8 cellular contexts compared by ENCODE assay signal in the genomic region with DNA sequence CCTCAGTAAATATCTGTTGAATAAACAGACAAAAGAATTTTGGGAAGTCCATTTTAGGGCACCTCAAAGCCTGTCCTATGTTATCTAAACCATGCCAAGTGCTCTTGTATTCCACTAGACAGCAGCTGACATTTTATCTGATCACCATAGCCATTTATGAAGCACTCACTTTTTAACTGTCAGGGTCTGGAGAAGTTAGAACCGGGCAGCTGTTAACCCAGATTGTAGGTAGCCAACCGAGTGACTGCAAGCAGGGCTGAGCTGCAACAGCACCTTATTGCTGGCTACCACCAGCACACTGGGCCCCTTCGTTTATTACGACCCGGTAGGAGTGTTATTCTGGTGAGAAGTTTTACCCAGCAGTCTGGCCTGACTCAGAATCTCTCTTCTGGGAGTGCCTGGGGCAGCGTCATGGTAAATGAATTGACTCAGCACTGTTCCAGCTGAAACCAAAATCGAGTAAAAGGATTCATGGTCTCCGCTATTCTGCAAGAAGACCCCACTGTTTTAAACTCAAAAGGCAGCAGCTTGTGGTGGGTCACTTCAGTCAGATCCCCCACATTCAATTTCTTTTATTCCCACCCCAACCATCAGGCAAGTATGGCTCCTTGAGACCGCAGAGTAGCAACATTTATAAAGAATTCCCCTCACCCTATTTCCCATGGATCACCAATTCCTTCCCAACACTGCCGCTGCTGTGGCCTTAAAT. TPM values are rescaled to one million over a fixed set of nuclear protein-coding genes. Genes with fewer than 3 reads are reported as not detected.
A peak's percentile ranks its signal among the peaks of the same experiment; 100 is the strongest.
DNase-seq lines count a peak whose midpoint lies in the region; ATAC-seq and TF ChIP-seq lines count a peak whose summit lies in the region.

No MANE protein-coding gene starts in this region.

- H3K4me1 ChIP-seq in H9 (ENCODE audit: insufficient read depth, low read length) = peaks cover 6% of the 10 kb centered on the region

- H3K27ac Mint-ChIP-seq in H9 (peak overlapping the region; percentile 46 to 98 (median 94); a peak in 4 of 7 replicates), progenitor cell of endocrine pancreas (peak overlapping the region; percentile 96)

- H3K27me3 Mint-ChIP-seq in H9 (ENCODE audit: low read depth) = no peaks in the 10 kb centered on the region
- H3K27me3 Mint-ChIP-seq in progenitor cell of endocrine pancreas = no peaks in the 10 kb centered on the region

- H3T11ph ChIP-seq in H9 (ENCODE audit: low read length) = no peak overlapping the region

- no peak overlapping the region for H3K4ac ChIP-seq in H9 (ENCODE audit: low read depth, low read length)

- peaks cover 51% of the 10 kb centered on the region; the same call in 1 of the 2 replicates for H3K79me2 ChIP-seq in H9 (ENCODE audit: insufficient read depth, low read length)

- no peak overlapping the region for H4K8ac ChIP-seq in H9 (replicated peaks; ENCODE audit: insufficient read length, low read depth, low read length)

- no peaks in the 10 kb centered on the region for H3K9me3 ChIP-seq in H9 (ENCODE audit: control insufficient read depth, low read depth, low read length)

- no peak overlapping the region for H3K56ac ChIP-seq in H9 (ENCODE audit: insufficient read length, low read depth, low read length)

- H3K27me3 ChIP-seq in H9 (ENCODE audit: insufficient read depth, low read length) = no peaks in the 10 kb centered on the region

- peak overlapping the region; percentile 72 for H3K9ac ChIP-seq in H9 (ENCODE audit: extremely low read depth, insufficient read length, low read length)

- H3K79me1 ChIP-seq in H9 (ENCODE audit: insufficient read depth, low read depth, low read length, poor library complexity, severe bottlenecking) = peaks cover 7% of the 10 kb centered on the region

- no peak overlapping the region for H2BK5ac ChIP-seq in H9 (ENCODE audit: insufficient read length, low read length)

- DNase-seq in H9 (no peak), epithelial cell of esophagus (ENCODE audit: low read depth) (peak; percentile 84), progenitor cell of endocrine pancreas (ENCODE audit: low spot score, unreplicated experiment) (no peak), DMS114 treated with DMSO at 0.1 percent for 48 hours (lab: John Stamatoyannopoulos, UW; ENCODE audit: unreplicated experiment) (no peak), GM20000 (ENCODE audit: low spot score) (no peak), NCI-H1436 (lab: John Stamatoyannopoulos, UW) (no peak)

- no peaks in the 10 kb centered on the region for H3K9me3 Mint-ChIP-seq in H9
- H3K9me3 Mint-ChIP-seq in progenitor cell of endocrine pancreas (ENCODE audit: low read depth) = no peaks in the 10 kb centered on the region

- no peak for TF ChIP-seq CTCF in H9 (conservative IDR thresholded peaks at IDR 0.05)
- TF ChIP-seq CTCF in WI38 (IDR thresholded peaks at IDR 0.05; ENCODE audit: low read depth, low read length) = no peak
- TF ChIP-seq CTCF in epithelial cell of esophagus (IDR thresholded peaks at IDR 0.05; ENCODE audit: insufficient read depth, low read depth, low read length, missing control alignments) = no peak
- no peak for TF ChIP-seq CTCF in progenitor cell of endocrine pancreas (IDR thresholded peaks at IDR 0.05; ENCODE audit: unreplicated experiment)
- TF ChIP-seq CTCF in GM20000 (IDR thresholded peaks at IDR 0.05; ENCODE audit: extremely low read depth, missing control alignments) = no peak

- no peak overlapping the region for H2AFZ ChIP-seq in H9 (ENCODE audit: low read length)

- H3K27ac ChIP-seq in H9 (ENCODE audit: insufficient read length, low read depth, low read length) = no peak overlapping the region

- H3K23me2 ChIP-seq in H9 (ENCODE audit: insufficient read length, low read depth, low read length, poor library complexity, severe bottlenecking) = peaks cover 19% of the 10 kb centered on the region

- no peak overlapping the region for H2AK5ac ChIP-seq in H9 (ENCODE audit: insufficient read length, low read length)

- H2BK120ac ChIP-seq in H9 (ENCODE audit: low read depth, low read length, poor library complexity, severe bottlenecking) = no peak overlapping the region

- no CpG with 5 or more reads among the region's 10 CpGs for WGBS in H9 (ENCODE audit: extremely low coverage, insufficient read length, low lambda C conversion rate)

- H3K4me1 Mint-ChIP-seq in H9 (peaks cover 56 to 68% of the 10 kb centered on the region in 2 experiments), progenitor cell of endocrine pancreas (ENCODE audit: low read depth) (peaks cover 64% of the 10 kb centered on the region)

- peak overlapping the region; percentile 63 for H3K4me2 ChIP-seq in H9 (ENCODE audit: insufficient read depth, insufficient read length, low read length)

- peaks cover 2% of the 10 kb centered on the region for H4K20me1 ChIP-seq in H9 (ENCODE audit: control insufficient read depth, insufficient read depth, insufficient read length)

- no peak overlapping the region for H2BK20ac ChIP-seq in H9 (ENCODE audit: low read depth, low read length, poor library complexity, severe bottlenecking)

- no peak overlapping the region for H2BK15ac ChIP-seq in H9 (ENCODE audit: low read depth, low read length)

- H3K4me3 Mint-ChIP-seq in H9 (peak overlapping the region; percentile 97 to 99), progenitor cell of endocrine pancreas (ENCODE audit: low read depth) (peak overlapping the region; percentile 93)

- no peak for ATAC-seq in GM18502 (IDR thresholded peaks at IDR 0.05; ENCODE audit: poor library complexity, unreplicated experiment)

- H2BK12ac ChIP-seq in H9 (ENCODE audit: insufficient read length, low read depth, low read length) = no peak overlapping the region

- no peak overlapping the region for H3K14ac ChIP-seq in H9 (ENCODE audit: insufficient read depth, low read length)

- no peak overlapping the region for H4K91ac ChIP-seq in H9 (ENCODE audit: insufficient read length, low read depth, low read length)

- H3K4me3 ChIP-seq in WI38 (ENCODE audit: low read depth, low read length) (peak overlapping the region; percentile 97), epithelial cell of esophagus (ENCODE audit: low read length) (peak overlapping the region; percentile 95)

- no peak overlapping the region for H3K18ac ChIP-seq in H9 (ENCODE audit: insufficient read length, low read depth, low read length)

- H4K5ac ChIP-seq in H9 (ENCODE audit: insufficient read length, low read depth, low read length) = no peak overlapping the region

- H3K23ac ChIP-seq in H9 (ENCODE audit: insufficient read length, low read depth, low read length) = no peak overlapping the region

- H3K36me3 Mint-ChIP-seq in H9 (ENCODE audit: insufficient read depth in 1 of 3, low read depth in 3 of 3) = peaks cover 2 to 26% (median 17%) of the 10 kb centered on the region in 3 experiments; a peak in 5 of 7 replicates
- peaks cover 2% of the 10 kb centered on the region for H3K36me3 Mint-ChIP-seq in progenitor cell of endocrine pancreas (ENCODE audit: insufficient read depth)

RNA-seq across cellular contexts. Expression of a gene that starts 1.7 kb away (rescaled TPM):
- total RNA-seq in H9 (2021) (152 and 165 TPM in 2 replicates), progenitor cell of endocrine pancreas (150 and 157 TPM in 2 replicates)

RNA-seq across cellular contexts. Expression of a gene that starts 42.2 kb away (rescaled TPM):
- total RNA-seq in H9 (2021) (29.3 and 32.4 TPM in 2 replicates), progenitor cell of endocrine pancreas (26.0 and 31.0 TPM in 2 replicates)
